Comparison of ENCODE assay signal across 18 cellular contexts in the genomic region with DNA sequence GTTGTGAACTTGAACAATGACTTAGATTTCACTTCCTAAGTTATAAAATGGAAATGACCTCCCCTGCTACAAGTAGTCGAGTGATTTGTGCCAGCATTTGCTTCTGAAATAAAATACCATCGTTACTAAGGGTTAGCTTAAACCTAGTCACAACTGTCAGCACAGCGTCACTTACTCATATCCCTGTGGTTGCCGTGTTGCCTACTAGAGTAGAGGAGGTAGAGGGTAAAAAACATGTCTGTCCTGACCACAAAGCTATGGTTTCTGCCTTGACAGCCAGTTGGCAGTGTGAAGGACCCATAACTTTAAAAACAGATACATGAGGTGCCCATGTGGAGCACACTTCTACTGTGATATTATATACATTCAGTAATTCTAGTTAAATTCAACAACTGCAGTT.
DNase-seq lines count a peak whose midpoint lies in the region; ATAC-seq and TF ChIP-seq lines count a peak whose summit lies in the region.
"Had no signal": no experiment of that assay in that cellular context is flagged by ENCODE, and none has a peak within 500 bp of the region (broad histone marks: within the 10 kb centered on the region; RNA-seq: fewer than 3 reads in every experiment).

No MANE protein-coding gene starts in this region.

- ATAC-seq in activated T-cell treated with anti-CD3 and anti-CD28 coated beads, Interleukin-2, amount 50 U/mL, for 72 hours (replicated peaks in 1 of 2): peak; percentile 93 to 97
- ATAC-seq in stimulated activated naive CD8-positive, alpha-beta T cell treated with anti-CD3 and anti-CD28 coated beads, Interleukin-15, Interleukin-2, amounts not matched to agents 100 U/mL and 50 U/mL, for 24 hours: peak; percentile 88
- no peak for ATAC-seq in HG02623 (IDR thresholded peaks at IDR 0.05; ENCODE audit: unreplicated experiment)
- ATAC-seq: right lobe of liver had no signal

- peaks cover 4 to 15% of the 10 kb centered on the region in 2 donors for H3K36me3 Mint-ChIP-seq in activated T-cell treated with anti-CD3 and anti-CD28 coated beads, Interleukin-2, amount 50 U/mL, for 72 hours (ENCODE audit: insufficient read depth in 2 of 2)
- H3K36me3 Mint-ChIP-seq in chondrocyte (ENCODE audit: low read depth) (peaks cover 25% of the 10 kb centered on the region), progenitor cell of endocrine pancreas (ENCODE audit: insufficient read depth) (peaks cover 26% of the 10 kb centered on the region)

- H3K4me3 Mint-ChIP-seq in activated T-cell treated with anti-CD3 and anti-CD28 coated beads, Interleukin-2, amount 50 U/mL, for 72 hours: no peak overlapping the region
- no peak overlapping the region for H3K4me3 Mint-ChIP-seq in chondrocyte (ENCODE audit: unreplicated experiment)
- no peak overlapping the region for H3K4me3 Mint-ChIP-seq in progenitor cell of endocrine pancreas (ENCODE audit: low read depth)
- H3K4me3 Mint-ChIP-seq: naive B cell had no signal

- no peak for TF ChIP-seq CTCF in chondrocyte (IDR thresholded peaks at IDR 0.05)
- TF ChIP-seq CTCF in progenitor cell of endocrine pancreas (IDR thresholded peaks at IDR 0.05; ENCODE audit: unreplicated experiment): no peak

- no peak overlapping the region for H3K27ac Mint-ChIP-seq in activated T-cell treated with anti-CD3 and anti-CD28 coated beads, Interleukin-2, amount 50 U/mL, for 72 hours
- H3K27ac Mint-ChIP-seq in chondrocyte (ENCODE audit: unreplicated experiment): peak overlapping the region; percentile 55
- H3K27ac Mint-ChIP-seq in progenitor cell of endocrine pancreas: no peak overlapping the region
- H3K27ac Mint-ChIP-seq: activated T-helper 2 cell treated with anti-CD3 and anti-CD28 coated beads, Interferon-gamma antibody, Interleukin-2, Interleukin-4, amounts not matched to agents 10 μg/mL and 5 μg/mL and 100 μg/mL, durations not matched to agents 14 hours and 24 hours and 36 hours had no signal

- DNase-seq in activated T-cell treated with anti-CD3 and anti-CD28 coated beads, Interleukin-2, amount 50 U/mL, for 72 hours: peak; percentile 17 to 28
- no peak for DNase-seq in activated T-cell treated with anti-CD3 and anti-CD28 coated beads, Interleukin-2, amount 50 U/mL, for 1 hour
- DNase-seq in RPMI7951 (ENCODE audit: low read depth) (peak; percentile 51), chondrocyte (ENCODE audit: low spot score) (no peak), progenitor cell of endocrine pancreas (ENCODE audit: low spot score, unreplicated experiment) (no peak), NCI-H146 (lab: John Stamatoyannopoulos, UW) (no peak)
- no peak for DNase-seq in stimulated activated naive CD8-positive, alpha-beta T cell treated with anti-CD3 and anti-CD28 coated beads, Interleukin-15, Interleukin-2, amounts not matched to agents 100 U/mL and 50 U/mL, for 24 hours
- DNase-seq: activated CD4-positive, CD25-positive, alpha-beta regulatory T cell; MM.1S; naive B cell; NCI-H2171; NCI-H524; right lobe of liver; SK-N-SH; T-helper 9 cell; testis had no signal

- H3K4me1 Mint-ChIP-seq in activated T-cell treated with anti-CD3 and anti-CD28 coated beads, Interleukin-2, amount 50 U/mL, for 72 hours (ENCODE audit: low read depth): peaks cover 16% of the 10 kb centered on the region
- H3K4me1 Mint-ChIP-seq in chondrocyte (ENCODE audit: low read depth) (peaks cover 52% of the 10 kb centered on the region), progenitor cell of endocrine pancreas (ENCODE audit: low read depth) (peaks cover 35% of the 10 kb centered on the region)

- no peaks in the 10 kb centered on the region for H3K27me3 Mint-ChIP-seq in activated T-cell treated with anti-CD3 and anti-CD28 coated beads, Interleukin-2, amount 50 U/mL, for 72 hours (ENCODE audit: low read depth)
- no peaks in the 10 kb centered on the region for H3K27me3 Mint-ChIP-seq in chondrocyte (ENCODE audit: low read depth)
- H3K27me3 Mint-ChIP-seq in progenitor cell of endocrine pancreas: no peaks in the 10 kb centered on the region
- H3K27me3 Mint-ChIP-seq: naive B cell had no signal

- peaks cover 0 to 4% of the 10 kb centered on the region in 2 donors for H3K9me3 Mint-ChIP-seq in activated T-cell treated with anti-CD3 and anti-CD28 coated beads, Interleukin-2, amount 50 U/mL, for 72 hours
- H3K9me3 Mint-ChIP-seq in chondrocyte (ENCODE audit: low read depth) (no peaks in the 10 kb centered on the region), progenitor cell of endocrine pancreas (ENCODE audit: low read depth) (no peaks in the 10 kb centered on the region)
- H3K9me3 Mint-ChIP-seq: naive B cell had no signal

Comparison
In these comparisons a context has a peak if more than half of its experiments do, and no peak if none do; other contexts are left out.
1. DNase-seq: peak in activated T-cell treated with anti-CD3 and anti-CD28 coated beads, Interleukin-2, amount 50 U/mL, for 72 hours (2 of 2) and RPMI7951 (single experiment); none in activated T-cell treated with anti-CD3 and anti-CD28 coated beads, Interleukin-2, amount 50 U/mL, for 1 hour (single experiment), chondrocyte (single experiment), stimulated activated naive CD8-positive, alpha-beta T cell treated with anti-CD3 and anti-CD28 coated beads, Interleukin-15, Interleukin-2, amounts not matched to agents 100 U/mL and 50 U/mL, for 24 hours (single experiment), progenitor cell of endocrine pancreas (single experiment) and NCI-H146 (single experiment).